Comparison of ENCODE assay signal across 17 cellular contexts in the genomic region with DNA sequence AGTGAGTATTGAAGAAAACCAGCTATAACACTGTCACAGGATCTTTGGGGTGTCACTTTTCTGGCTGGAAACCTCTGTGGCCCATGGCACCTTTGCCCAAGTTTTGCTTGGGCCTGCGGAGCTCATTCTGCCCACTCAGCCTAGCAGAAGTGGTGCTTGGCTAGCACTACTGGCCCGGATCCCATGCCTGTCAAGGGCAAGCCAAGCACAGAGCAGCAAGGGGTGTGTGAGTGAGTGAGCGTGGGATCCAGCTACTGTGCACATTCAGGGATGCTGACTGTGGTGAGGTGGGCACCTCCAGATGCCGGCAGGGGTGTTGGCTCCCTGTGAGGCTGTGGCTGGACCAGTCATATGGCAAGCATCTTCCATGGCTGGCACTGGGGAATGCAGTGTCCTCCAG. TPM values are rescaled to one million over a fixed set of nuclear protein-coding genes. Genes with fewer than 3 reads are reported as not detected.
DNase-seq lines count a peak whose midpoint lies in the region; ATAC-seq and TF ChIP-seq lines count a peak whose summit lies in the region.
"Had no signal": no experiment of that assay in that cellular context is flagged by ENCODE, and none has a peak within 500 bp of the region (broad histone marks: within the 10 kb centered on the region; RNA-seq: fewer than 3 reads in every experiment).

No MANE protein-coding gene starts in this region.

- H3K4me3 Mint-ChIP-seq in chondrocyte (ENCODE audit: unreplicated experiment) (no peak overlapping the region), T-helper 17 cell (no peak overlapping the region)
- H3K4me3 Mint-ChIP-seq: CD8-positive, alpha-beta T cell had no signal

- WGBS in heart left ventricle, 4 donors, result 45 to 85% (median 67%) methylated on average over 2 to 4 of the region's 4 CpGs
- 74 to 81% methylated on average over 2 to 4 of the region's 4 CpGs for WGBS in upper lobe of left lung, 2 donors

- intact Hi-C loops in Right ventricle myocardium inferior (cut with DNase I) (no loop called here), heart left ventricle (cut with DNase I) (no loop called here)

- H3K4me1 Mint-ChIP-seq in chondrocyte (ENCODE audit: low read depth) (no peaks in the 10 kb centered on the region), T-helper 17 cell (no peaks in the 10 kb centered on the region)

- H3K4me3 ChIP-seq in right atrium auricular region (no peak overlapping the region), heart left ventricle (no peak overlapping the region), upper lobe of left lung (no peak overlapping the region)
- H3K4me3 ChIP-seq: PC-9, SJCRH30 had no signal

- no peak for TF ChIP-seq POLR2A in heart left ventricle (IDR thresholded peaks at IDR 0.05)
- TF ChIP-seq POLR2A in upper lobe of left lung (IDR thresholded peaks at IDR 0.05), result no peak

- no peaks in the 10 kb centered on the region for H3K4me1 ChIP-seq in right atrium auricular region
- peaks cover 0 to 4% (median 0%) of the 10 kb centered on the region in 12 donors for H3K4me1 ChIP-seq in heart left ventricle
- H3K4me1 ChIP-seq in upper lobe of left lung, result peaks cover 0 to 3% (median 0%) of the 10 kb centered on the region in 4 donors
- H3K4me1 ChIP-seq: SJCRH30 had no signal

- H3K9me3 Mint-ChIP-seq in chondrocyte (ENCODE audit: low read depth), result no peaks in the 10 kb centered on the region

- TF ChIP-seq CTCF in right atrium auricular region (IDR thresholded peaks at IDR 0.05) (no peak), heart left ventricle (IDR thresholded peaks at IDR 0.05) (no peak), upper lobe of left lung (IDR thresholded peaks at IDR 0.05) (no peak), chondrocyte (IDR thresholded peaks at IDR 0.05) (no peak)

- DNase-seq in Right ventricle myocardium inferior (ENCODE audit: missing footprints), result peak; percentile 71
- no peak for DNase-seq in right atrium auricular region (ENCODE audit: low spot score)
- DNase-seq in heart left ventricle, result peak; percentile 37 to 80 (median 69)
- DNase-seq in left lobe of liver (ENCODE audit: low spot score), result no peak
- DNase-seq in upper lobe of left lung, result peak; percentile 25 to 60
- no peak for DNase-seq in chondrocyte (ENCODE audit: low spot score)
- DNase-seq in T-helper 17 cell, result no peak
- DNase-seq in NCI-H2196 (lab: John Stamatoyannopoulos, UW; ENCODE audit: unreplicated experiment), result no peak
- DNase-seq: CD8-positive, alpha-beta T cell; Kasumi-1; NCI-H1417 treated with DMSO at 0.1 percent for 48 hours; NCI-H187; NCI-H510A; PC-9; SJCRH30 had no signal

- no peak overlapping the region for H3K27ac ChIP-seq in right atrium auricular region
- no peak overlapping the region for H3K27ac ChIP-seq in heart left ventricle
- no peak overlapping the region for H3K27ac ChIP-seq in upper lobe of left lung
- H3K27ac ChIP-seq: 22Rv1, PC-9, RWPE1, SJCRH30 had no signal

- no peaks in the 10 kb centered on the region for H3K27me3 ChIP-seq in right atrium auricular region
- H3K27me3 ChIP-seq in heart left ventricle, result no peaks in the 10 kb centered on the region
- H3K27me3 ChIP-seq in upper lobe of left lung, result no peaks in the 10 kb centered on the region
- H3K27me3 ChIP-seq: SJCRH30 had no signal

- H3K9me3 ChIP-seq in right atrium auricular region (no peaks in the 10 kb centered on the region), heart left ventricle (peaks cover 0 to 19% (median 0%) of the 10 kb centered on the region in 12 donors), upper lobe of left lung (peaks cover 0 to 11% (median 3%) of the 10 kb centered on the region in 4 donors), T-helper 17 cell (ENCODE audit: control insufficient read depth, low read length, poor library complexity, severe bottlenecking) (no peaks in the 10 kb centered on the region)
- H3K9me3 ChIP-seq: SJCRH30 had no signal

- no peaks in the 10 kb centered on the region for H3K36me3 ChIP-seq in right atrium auricular region
- no peaks in the 10 kb centered on the region for H3K36me3 ChIP-seq in heart left ventricle
- no peaks in the 10 kb centered on the region for H3K36me3 ChIP-seq in upper lobe of left lung
- H3K36me3 ChIP-seq: SJCRH30 had no signal

- ATAC-seq in Right ventricle myocardium inferior, result peak; percentile 96
- peak; percentile 91 to 97 (median 94) for ATAC-seq in heart left ventricle
- ATAC-seq in left lobe of liver, result peak; percentile 80
- peak; percentile 47 to 78 for ATAC-seq in upper lobe of left lung (ENCODE audit: low FRiP score in 2 of 2)
- no peak for ATAC-seq in T-helper 17 cell
- ATAC-seq: CD8-positive, alpha-beta T cell had no signal

- peaks cover 31% of the 10 kb centered on the region for H3K27me3 Mint-ChIP-seq in chondrocyte (ENCODE audit: low read depth)
- H3K27me3 Mint-ChIP-seq in T-helper 17 cell, result no peaks in the 10 kb centered on the region

- TF ChIP-seq EP300 in upper lobe of left lung (IDR thresholded peaks at IDR 0.05), result no peak

- H3K36me3 Mint-ChIP-seq in chondrocyte (ENCODE audit: low read depth) (no peaks in the 10 kb centered on the region), T-helper 17 cell (ENCODE audit: low read depth) (no peaks in the 10 kb centered on the region)

- no peak overlapping the region for H3K27ac Mint-ChIP-seq in chondrocyte (ENCODE audit: unreplicated experiment)
- H3K27ac Mint-ChIP-seq in T-helper 17 cell, result no peak overlapping the region
- H3K27ac Mint-ChIP-seq: CD8-positive, alpha-beta T cell had no signal

RNA-seq across cellular contexts. Expression of gene RASGEF1B, which starts 55.4 kb away (rescaled TPM):
- total RNA-seq in Right ventricle myocardium inferior (3.6 TPM), right atrium auricular region (1 to 10 TPM; 6.3 to 8.5 TPM), heart left ventricle (10 to 100 TPM in 1 of 9 donors, 1 to 10 TPM in 8; 1.8 to 11.9 (median 3.2) TPM), left lobe of liver (23.6 TPM), upper lobe of left lung (10 to 100 TPM; 45.7 to 81.2 (median 71.4) TPM), chondrocyte (2.3 to 5.6 TPM (median 2.5 TPM) in 3 replicates), T-helper 17 cell (10 to 100 TPM; 48.3 to 58.7 TPM)
- 1 to 10 TPM; 1.5 to 2.5 TPM for polyA plus RNA-seq in heart left ventricle

Comparison
In these comparisons a context has a peak if more than half of its experiments do, and no peak if none do; other contexts are left out.
1. DNase-seq: peak in Right ventricle myocardium inferior (single experiment), heart left ventricle (5 of 5) and upper lobe of left lung (2 of 2); none in right atrium auricular region (single experiment), left lobe of liver (single experiment), chondrocyte (single experiment), T-helper 17 cell (0 of 3) and NCI-H2196 (single experiment).